ENCODE assay signal across 21 cellular contexts in the genomic region with DNA sequence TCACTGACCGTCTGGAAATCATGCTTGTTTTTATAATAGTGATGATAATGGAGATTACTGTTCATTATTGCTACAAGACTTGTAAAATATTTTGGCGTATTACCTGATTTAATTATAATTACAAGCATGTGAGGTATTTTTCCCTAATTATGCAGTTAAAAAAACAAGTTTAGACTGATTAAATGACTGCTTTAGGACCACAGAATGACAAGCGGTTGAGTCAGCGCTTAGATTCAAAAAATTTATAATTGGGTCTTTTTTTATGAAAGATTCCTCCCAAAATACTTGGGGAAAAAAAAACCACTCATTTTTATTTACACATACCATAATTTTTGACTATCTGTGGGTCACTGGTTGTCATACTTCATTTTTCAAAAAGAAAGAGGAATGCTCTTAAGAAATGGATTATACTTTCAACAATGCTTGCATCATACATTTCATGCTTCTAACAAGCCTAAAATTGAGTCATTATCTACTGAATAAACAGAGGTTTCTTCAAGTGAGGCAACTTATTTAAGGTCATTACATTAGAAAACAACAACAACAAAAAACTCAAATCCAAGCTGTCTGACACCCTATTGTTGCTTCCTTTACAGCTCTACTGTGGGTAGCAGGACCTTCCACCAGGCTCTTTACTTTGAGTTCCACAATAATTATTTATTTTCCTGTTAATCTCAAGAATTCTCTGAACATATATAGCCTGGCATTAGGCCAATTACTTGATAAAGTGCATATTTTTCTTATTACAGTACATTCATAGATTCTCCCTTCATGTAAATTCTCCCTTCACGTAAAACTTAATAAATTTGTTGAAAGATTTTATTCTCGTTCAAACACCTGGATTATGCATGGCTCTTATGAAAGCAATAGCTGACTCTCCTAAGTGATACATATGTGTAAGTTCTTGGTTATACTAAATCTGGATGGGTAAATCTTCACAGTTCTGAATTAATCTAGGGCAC.
DNase-seq lines count a peak whose midpoint lies in the region; ATAC-seq and TF ChIP-seq lines count a peak whose summit lies in the region.
"Had no signal": no experiment of that assay in that cellular context is flagged by ENCODE, and none has a peak within 500 bp of the region (broad histone marks: within the 10 kb centered on the region; RNA-seq: fewer than 3 reads in every experiment).

No MANE protein-coding gene starts in this region.

- ATAC-seq in GM23338 = peak; percentile 21; the same call in 2 of the 3 replicates
- no peak for ATAC-seq in activated T-helper 17 cell treated with anti-CD3 and anti-CD28 coated beads, Interleukin-2, amount 50 U/mL, for 72 hours (replicated peaks)
- ATAC-seq: activated CD4-positive, alpha-beta T cell treated with anti-CD3 and anti-CD28 coated beads for 36 hours; sciatic nerve had no signal

- H3K27ac ChIP-seq in GM23338 (ENCODE audit: low read depth) (peak overlapping the region; percentile 15), mesendoderm (ENCODE audit: low read depth, low read length) (no peak overlapping the region)

- H3K56ac ChIP-seq in mesendoderm (ENCODE audit: low read length) = no peak overlapping the region

- H3K18ac ChIP-seq in mesendoderm (ENCODE audit: low read length) = no peak overlapping the region

- 0 out of 2 replicates have a peak, but pooled peaks cover 13% of the 10 kb centered on the region for H3K9me2 ChIP-seq in GM23338 (ENCODE audit: insufficient read depth)

- no peaks in the 10 kb centered on the region for H3K79me1 ChIP-seq in mesendoderm (ENCODE audit: low read length)

- H3K4me3 Mint-ChIP-seq in GM23338 = no peak overlapping the region
- no peak overlapping the region for H3K4me3 Mint-ChIP-seq in activated T-helper 17 cell treated with anti-CD3 and anti-CD28 coated beads, Interleukin-2, amount 50 U/mL, for 72 hours
- H3K4me3 Mint-ChIP-seq: activated CD4-positive, alpha-beta T cell treated with anti-CD3 and anti-CD28 coated beads for 36 hours; B cell; memory B cell; neural crest cell; T-helper 1 cell treated with Interleukin-12 subunit alpha and Interleukin-12 subunit beta and Interleukin-4 antibody, amounts not matched to agents 30 μg/mL and 1 μg/mL, for 36 hours had no signal

- H4K8ac ChIP-seq in mesendoderm (ENCODE audit: low read depth, low read length) = no peak overlapping the region

- H3K27me3 Mint-ChIP-seq in GM23338 (ENCODE audit: insufficient read depth, low read depth, poor library complexity) = peaks cover 4% of the 10 kb centered on the region
- no peaks in the 10 kb centered on the region for H3K27me3 Mint-ChIP-seq in activated T-helper 17 cell treated with anti-CD3 and anti-CD28 coated beads, Interleukin-2, amount 50 U/mL, for 72 hours
- H3K27me3 Mint-ChIP-seq: activated CD4-positive, alpha-beta T cell treated with anti-CD3 and anti-CD28 coated beads for 36 hours; B cell; memory B cell had no signal

- H3K27me3 ChIP-seq in GM23338 (ENCODE audit: insufficient read depth) (no peaks in the 10 kb centered on the region), mesendoderm (ENCODE audit: insufficient read depth, low read length, poor library complexity) (no peaks in the 10 kb centered on the region)

- peaks cover 8% of the 10 kb centered on the region; the same call in 1 of the 3 replicates for H3K9me3 Mint-ChIP-seq in GM23338
- H3K9me3 Mint-ChIP-seq in activated T-helper 17 cell treated with anti-CD3 and anti-CD28 coated beads, Interleukin-2, amount 50 U/mL, for 72 hours = no peaks in the 10 kb centered on the region
- H3K9me3 Mint-ChIP-seq: neural crest cell; T-helper 1 cell treated with Interleukin-12 subunit alpha and Interleukin-12 subunit beta and Interleukin-4 antibody, amounts not matched to agents 30 μg/mL and 1 μg/mL, for 36 hours had no signal

- H2AFZ ChIP-seq in GM23338 = no peak overlapping the region

- TF ChIP-seq CTCF in GM23338 (conservative IDR thresholded peaks at IDR 0.05; ENCODE audit: low read depth in 2 of 2) (no peak), choroid plexus epithelial cell (conservative IDR thresholded peaks at IDR 0.05; ENCODE audit: low read depth, low read length) (no peak)

- no peaks in the 10 kb centered on the region for H3K36me3 ChIP-seq in GM23338 (ENCODE audit: insufficient read depth)
- no peaks in the 10 kb centered on the region for H3K36me3 ChIP-seq in mesendoderm (ENCODE audit: control insufficient read depth, insufficient read depth, low read length)

- no peaks in the 10 kb centered on the region for H3K79me2 ChIP-seq in GM23338 (replicated peaks; ENCODE audit: insufficient read depth)
- no peaks in the 10 kb centered on the region for H3K79me2 ChIP-seq in mesendoderm (ENCODE audit: control insufficient read depth, insufficient read depth, low read length)

- H4K20me1 ChIP-seq in GM23338 (replicated peaks; ENCODE audit: insufficient read depth) = no peaks in the 10 kb centered on the region

- H3K9ac ChIP-seq in mesendoderm (ENCODE audit: low read length) = no peak overlapping the region

- no peak overlapping the region for H2BK120ac ChIP-seq in mesendoderm (ENCODE audit: low read depth, low read length)

- H3K4me1 Mint-ChIP-seq in GM23338 = peaks cover 28% of the 10 kb centered on the region
- no peaks in the 10 kb centered on the region for H3K4me1 Mint-ChIP-seq in activated T-helper 17 cell treated with anti-CD3 and anti-CD28 coated beads, Interleukin-2, amount 50 U/mL, for 72 hours
- H3K4me1 Mint-ChIP-seq: activated CD4-positive, alpha-beta T cell treated with anti-CD3 and anti-CD28 coated beads for 36 hours; B cell; memory B cell had no signal

- H3K4ac ChIP-seq in mesendoderm (ENCODE audit: low read depth, low read length) = no peak overlapping the region

- H3K36me3 Mint-ChIP-seq in GM23338 (ENCODE audit: low read depth) = peaks cover 15% of the 10 kb centered on the region
- H3K36me3 Mint-ChIP-seq in activated T-helper 17 cell treated with anti-CD3 and anti-CD28 coated beads, Interleukin-2, amount 50 U/mL, for 72 hours (ENCODE audit: low read depth) = no peaks in the 10 kb centered on the region
- H3K36me3 Mint-ChIP-seq: memory B cell had no signal

- no peak overlapping the region for H2AK5ac ChIP-seq in mesendoderm (ENCODE audit: low read length)

- peak overlapping the region; percentile 84; the same call in 1 of the 2 replicates for H3K27ac Mint-ChIP-seq in GM23338
- no peak overlapping the region for H3K27ac Mint-ChIP-seq in activated T-helper 17 cell treated with anti-CD3 and anti-CD28 coated beads, Interleukin-2, amount 50 U/mL, for 72 hours
- H3K27ac Mint-ChIP-seq: activated CD4-positive, alpha-beta T cell treated with anti-CD3 and anti-CD28 coated beads for 36 hours; B cell; memory B cell; T-helper 1 cell treated with Interleukin-12 subunit alpha and Interleukin-12 subunit beta and Interleukin-4 antibody, amounts not matched to agents 30 μg/mL and 1 μg/mL, for 36 hours had no signal

- WGBS in mesendoderm (ENCODE audit: extremely low coverage, insufficient coverage, low lambda C conversion rate) = no CpG with 5 or more reads among the region's 6 CpGs

- H3K4me3 ChIP-seq in GM23338 = no peak overlapping the region
- H3K4me3 ChIP-seq in choroid plexus epithelial cell (ENCODE audit: low read depth, low read length) = no peak overlapping the region
- no peak overlapping the region for H3K4me3 ChIP-seq in mesendoderm (ENCODE audit: low read length)

- no peak overlapping the region for H4K5ac ChIP-seq in mesendoderm (ENCODE audit: low read length)

- H3K4me2 ChIP-seq in GM23338 (peak overlapping the region; percentile 5; the same call in 1 of the 2 replicates), mesendoderm (ENCODE audit: low read length) (no peak overlapping the region)

- no peaks in the 10 kb centered on the region for H3F3A ChIP-seq in GM23338 (replicated peaks; ENCODE audit: low read depth)

- H2BK5ac ChIP-seq in mesendoderm (ENCODE audit: low read length) = no peak overlapping the region

- H3K4me1 ChIP-seq in GM23338 (ENCODE audit: insufficient read depth) (peaks cover 36% of the 10 kb centered on the region), mesendoderm (ENCODE audit: control insufficient read depth, low read depth, low read length) (no peaks in the 10 kb centered on the region)

- H3K23ac ChIP-seq in mesendoderm (ENCODE audit: low read length) = no peak overlapping the region

- no peak overlapping the region for H2BK15ac ChIP-seq in mesendoderm (replicated peaks; ENCODE audit: low read depth)

- peak; percentile 20 for DNase-seq in GM23338 (ENCODE audit: low spot score)
- peak; percentile 43 for DNase-seq in OCI-M1 (lab: John Stamatoyannopoulos, UW)
- peak; percentile 73 for DNase-seq in choroid plexus epithelial cell (ENCODE audit: low read depth)
- peak; percentile 65 for DNase-seq in mesendoderm
- no peak for DNase-seq in cerebellum (ENCODE audit: low spot score)
- no peak for DNase-seq in NCI-H2227 (lab: John Stamatoyannopoulos, UW; ENCODE audit: unreplicated experiment)
- no peak for DNase-seq in T-helper 1 cell
- DNase-seq: activated CD4-positive, alpha-beta T cell treated with anti-CD3 and anti-CD28 coated beads for 36 hours; activated CD8-positive, alpha-beta memory T cell treated with anti-CD3 and anti-CD28 coated beads, Interleukin-2, amount 50 U/mL, for 4 hours; activated naive CD4-positive, alpha-beta T cell treated with Interleukin-2 at 50 U/mL for 16 hours; DMS 273 treated with DMSO at 0.1 percent for 48 hours; NCI-H2029 treated with DMSO at 0.1 percent for 48 hours; NCI-H774; stimulated activated CD4-positive, alpha-beta T cell treated with anti-CD3 and anti-CD28 coated beads, Interleukin-2, amount 100 ng/mL, for 24 hours; substantia nigra had no signal

TF ChIP-seq in GM23338, 12 proteins besides CTCF, POLR2A, EP300 and RAD21 (continues in another document):
- no peak for TF ChIP-seq NANOG (IDR thresholded peaks at IDR 0.05; ENCODE audit: borderline replicate concordance)
- TF ChIP-seq JUNB (IDR thresholded peaks at IDR 0.05; ENCODE audit: unreplicated experiment) = no peak

Comparison
In these comparisons a context has a peak if more than half of its experiments do, and no peak if none do; other contexts are left out.
1. DNase-seq: peak in GM23338 (single experiment), OCI-M1 (single experiment), choroid plexus epithelial cell (single experiment) and mesendoderm (single experiment); none in cerebellum (single experiment), NCI-H2227 (single experiment) and T-helper 1 cell (0 of 5).